Comparison of ENCODE assay signal across 9 cellular contexts in the genomic region with DNA sequence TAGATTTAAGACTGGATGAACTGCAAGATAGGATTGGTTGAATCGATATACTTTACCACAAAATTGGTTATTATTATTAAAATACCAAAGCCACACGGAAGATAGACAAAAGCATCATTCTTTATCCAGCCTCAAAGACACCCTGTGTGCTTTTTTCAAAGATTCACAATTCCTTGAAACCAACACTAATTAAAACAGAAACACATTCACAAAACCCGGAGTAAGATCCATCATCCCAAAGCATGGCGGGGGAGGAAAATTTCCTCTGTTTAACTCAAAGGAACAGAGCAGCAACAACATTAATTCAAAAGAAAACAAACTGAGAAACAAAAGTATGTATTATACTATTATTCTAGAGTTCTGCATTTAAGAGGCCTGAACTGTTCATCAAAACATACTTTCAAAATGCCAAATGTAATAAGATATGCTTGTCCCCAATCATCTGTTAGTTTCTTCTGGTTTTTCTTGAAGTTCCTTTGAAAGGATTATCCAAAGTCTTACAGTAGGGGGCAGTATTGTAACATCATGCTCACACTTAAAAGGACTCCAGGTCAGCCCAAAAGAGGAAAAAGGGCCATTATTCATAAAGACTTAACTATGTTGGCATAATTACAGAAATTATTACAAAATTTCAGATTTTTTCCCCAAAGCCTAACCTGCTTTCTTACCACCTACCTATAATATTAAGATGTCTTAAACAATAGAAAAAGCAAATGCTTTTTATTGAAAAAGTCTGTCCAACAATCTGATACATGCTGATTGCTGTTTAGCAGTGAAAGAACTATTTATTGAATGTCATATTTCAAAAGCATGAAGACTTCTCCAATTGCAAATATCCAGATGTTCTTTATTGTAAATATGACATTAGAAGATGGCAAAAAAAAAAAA.
DNase-seq lines count a peak whose midpoint lies in the region; ATAC-seq, FAIRE-seq and TF ChIP-seq lines count a peak whose summit lies in the region.
"Had no signal": no experiment of that assay in that cellular context is flagged by ENCODE, and none has a peak within 500 bp of the region (broad histone marks: within the 10 kb centered on the region; RNA-seq: fewer than 3 reads in every experiment).

No MANE protein-coding gene starts in this region.

- in situ Hi-C loops in IMR-90 (cut with MboI; ENCODE audit: low sequenced_read_pairs): loop anchor here (5.0 to 25.0 kb wide), 4 partner anchors 172 to 1040 kb away; no protein-coding TSS in a partner anchor

- TF ChIP-seq RAD21 in A549 (conservative IDR thresholded peaks at IDR 0.05 in 1 of 2, IDR thresholded peaks at IDR 0.05 in 1 of 2) (peak; percentile 74 to 80), IMR-90 (IDR thresholded peaks at IDR 0.05; ENCODE audit: low read length) (peak; percentile 85)

- H2BK5ac ChIP-seq in IMR-90 (ENCODE audit: low read depth, low read length, poor library complexity, severe bottlenecking): peak overlapping the region; percentile 71

- peak overlapping the region; percentile 29; the same call in 1 of the 2 replicates for H3K4ac ChIP-seq in IMR-90 (ENCODE audit: low read depth, low read length)

- FAIRE-seq in A549 (lab: Jason Lieb, UNC): no peak
- FAIRE-seq in colon (lab: Jason Lieb, UNC): peak; percentile 71

- H2BK120ac ChIP-seq in IMR-90 (ENCODE audit: low read depth, low read length): peak overlapping the region; percentile 59; the same call in 1 of the 2 replicates

- CTCF ChIA-PET in A549 (lab: Yijun Ruan, JAX): interaction anchor here (0.6 to 2.7 kb wide), 4 partner anchors 29 to 1036 kb away, joined by 3 to 20 read pairs (median 3); no protein-coding TSS in a partner anchor
- CTCF ChIA-PET in IMR-90 (lab: Yijun Ruan, JAX): interaction anchor here (0.6 to 0.7 kb wide), 6 partner anchors 63 to 714 kb away, joined by 3 to 9 read pairs (median 4); no protein-coding TSS in a partner anchor

- TF ChIP-seq POLR2A in A549 (IDR thresholded peaks at IDR 0.05; ENCODE audit: low read length) (no peak), IMR-90 (IDR thresholded peaks at IDR 0.05; ENCODE audit: low read depth, low read length) (no peak), right lobe of liver (IDR thresholded peaks at IDR 0.05) (no peak)

- no peaks in the 10 kb centered on the region for H3K9me3 ChIP-seq in A549
- H3K9me3 ChIP-seq in IMR-90 (ENCODE audit: control insufficient read depth, insufficient read depth, low read length): no peaks in the 10 kb centered on the region
- H3K9me3 ChIP-seq in right lobe of liver: no peaks in the 10 kb centered on the region

- no peak overlapping the region for H3K4me2 ChIP-seq in A549
- peak overlapping the region; percentile 62 for H3K4me2 ChIP-seq in IMR-90 (ENCODE audit: low read depth, low read length)

- H3K14ac ChIP-seq in IMR-90 (replicated peaks; ENCODE audit: low read depth, low read length): no peak overlapping the region

- 0 out of 2 replicates have a peak overlapping the region, but pooled peaks have one; percentile 19 for H2BK20ac ChIP-seq in IMR-90 (ENCODE audit: low read depth, low read length)

- no TSS peak for BruUV-seq in IMR-90 (replicated peaks; lab: Mats Ljungman, UMichigan)

- H2BK15ac ChIP-seq in IMR-90 (ENCODE audit: low read depth, low read length): no peak overlapping the region

- peak overlapping the region; percentile 69; the same call in 1 of the 2 replicates for H3K9ac ChIP-seq in IMR-90 (ENCODE audit: low read depth, low read length)

- no peak overlapping the region for H2AK5ac ChIP-seq in IMR-90 (ENCODE audit: low read depth, low read length)

- H3K4me3 ChIP-seq in A549 (no peak overlapping the region), IMR-90 (ENCODE audit: insufficient read depth, low read depth, low read length) (peak overlapping the region; percentile 22; the same call in 1 of the 2 replicates), right lobe of liver (no peak overlapping the region)

- intact Hi-C loops in IMR-90 (cut with micrococcal nuclease) (loop anchor here (1.0 to 10.0 kb wide), 13 partner anchors 181 to 1031 kb away; partner anchors contain the start of gene CHIC2), right lobe of liver (cut with DNase I) (no loop called here)

- peak; percentile 23 to 69 for DNase-seq in A549 (ENCODE audit: low read depth in 1 of 2, low spot score in 1 of 2)
- DNase-seq in IMR-90: peak; percentile 90
- peak; percentile 8 to 53 for DNase-seq in NOMO-1 (lab: John Stamatoyannopoulos, UW; ENCODE audit: unreplicated experiment in 2 of 2)
- DNase-seq in right lobe of liver: no peak

- POLR2A ChIA-PET in A549 (lab: Yijun Ruan, JAX): no interaction called here
- POLR2A ChIA-PET in IMR-90 (lab: Charles Lee; ENCODE audit: unreplicated experiment): no interaction called here

- no peak overlapping the region for H4K91ac ChIP-seq in IMR-90 (ENCODE audit: insufficient read depth, low read depth, low read length)

- dilution Hi-C loops in IMR-90 (cut with HindIII; ENCODE audit: low sequenced_read_pairs, unreplicated experiment): no loop called here

- TF ChIP-seq EP300 in A549 (IDR thresholded peaks at IDR 0.05): no peak

- 72% methylated on average over 4 of the region's 4 CpGs for WGBS in A549 (ENCODE audit: missing lambda C conversion rate)
- 40% methylated on average over 1 of the region's 4 CpGs; no CpG with 5 or more reads in 1 of the 2 experiments for WGBS in IMR-90 (ENCODE audit: extremely low coverage in 2 of 2, insufficient read length in 1 of 2), 2 experiments
- 53% methylated on average over 4 of the region's 4 CpGs for WGBS in right lobe of liver (ENCODE audit: insufficient coverage, low coverage, low lambda C conversion rate, missing lambda C conversion rate)

- H3K56ac ChIP-seq in IMR-90 (ENCODE audit: extremely low read depth, insufficient read depth, low read length): peak overlapping the region; percentile 37

- peaks cover 0 to 8% of the 10 kb centered on the region in 2 experiments; a peak in 2 of 4 replicates for H3K79me1 ChIP-seq in IMR-90 (ENCODE audit: low read depth in 1 of 2, low read length in 2 of 2)

- no peaks in the 10 kb centered on the region for H3K4me1 ChIP-seq in A549
- no peaks in the 10 kb centered on the region for H3K4me1 ChIP-seq in IMR-90 (ENCODE audit: control insufficient read depth, insufficient read depth, low read length)
- H3K4me1 ChIP-seq in right lobe of liver: no peaks in the 10 kb centered on the region

- H3K27ac ChIP-seq in A549: no peak overlapping the region
- peak overlapping the region; percentile 56; the same call in 1 of the 2 replicates for H3K27ac ChIP-seq in IMR-90 (ENCODE audit: insufficient read depth, low read length)
- H3K27ac ChIP-seq in right lobe of liver: no peak overlapping the region
- H3K27ac ChIP-seq: epithelial cell of prostate had no signal

- H3K36me3 ChIP-seq in IMR-90 (ENCODE audit: control insufficient read depth, insufficient read depth, low read length): no peaks in the 10 kb centered on the region
- no peaks in the 10 kb centered on the region for H3K36me3 ChIP-seq in right lobe of liver

- no peak overlapping the region for H2AFZ ChIP-seq in IMR-90 (replicated peaks; ENCODE audit: low read length, poor library complexity)

- H3K9me1 ChIP-seq in IMR-90 (ENCODE audit: insufficient read depth, low read length): no peaks in the 10 kb centered on the region

- no peak overlapping the region for H2AK9ac ChIP-seq in IMR-90 (replicated peaks; ENCODE audit: low read depth, low read length, poor library complexity)

- H3K27me3 ChIP-seq in IMR-90 (ENCODE audit: control insufficient read depth, insufficient read depth, low read length): no peaks in the 10 kb centered on the region
- no peaks in the 10 kb centered on the region for H3K27me3 ChIP-seq in right lobe of liver

- peak overlapping the region; percentile 55; the same call in 1 of the 2 replicates for H3K23ac ChIP-seq in IMR-90 (ENCODE audit: low read depth, low read length)

- H4K20me1 ChIP-seq in IMR-90 (ENCODE audit: insufficient read depth, low read length): no peaks in the 10 kb centered on the region

- ATAC-seq in A549 (peak in 1 of 2 experiments; percentile 71; a peak in 3 of 6 replicates), IMR-90 (ENCODE audit: low read depth) (peak; percentile 82), right lobe of liver (peak; percentile 75 to 84 (median 83)), GM21381 (IDR thresholded peaks at IDR 0.05; ENCODE audit: unreplicated experiment) (no peak), HG02763 (IDR thresholded peaks at IDR 0.05; ENCODE audit: unreplicated experiment) (no peak)

- H4K5ac ChIP-seq in IMR-90 (ENCODE audit: low read depth, low read length): no peak overlapping the region; the same call in 1 of the 2 replicates

- H4K8ac ChIP-seq in IMR-90 (ENCODE audit: low read depth in 2 of 2, low read length in 2 of 2): peak overlapping the region in 1 of 2 experiments; percentile 45; a peak in 2 of 4 replicates

- TF ChIP-seq CTCF in A549 (IDR thresholded peaks at IDR 0.05) (peak; percentile 68), GM12872 (IDR thresholded peaks at IDR 0.05; ENCODE audit: insufficient read depth, low read depth, low read length) (peak; percentile 56), IMR-90 (conservative IDR thresholded peaks at IDR 0.05; ENCODE audit: low read depth, low read length) (peak; percentile 80), right lobe of liver (IDR thresholded peaks at IDR 0.05) (peak; percentile 74 to 80 (median 76))

- H3K18ac ChIP-seq in IMR-90 (ENCODE audit: low read depth, low read length): peak overlapping the region; percentile 55

TF ChIP-seq in A549, 52 proteins besides CTCF, POLR2A, EP300 and RAD21:
- TF ChIP-seq MYC (IDR thresholded peaks at IDR 0.05; ENCODE audit: borderline replicate concordance, low read length): no peak
- peak; percentile 71 for TF ChIP-seq SMC3 (IDR thresholded peaks at IDR 0.05)

TF ChIP-seq in IMR-90, 13 proteins besides CTCF, POLR2A, EP300 and RAD21:
- no peak for TF ChIP-seq BHLHE40 (IDR thresholded peaks at IDR 0.05; ENCODE audit: low read depth, low read length)
- no peak for TF ChIP-seq RFX5 (IDR thresholded peaks at IDR 0.05; ENCODE audit: low read depth, low read length)
- TF ChIP-seq MAFK (IDR thresholded peaks at IDR 0.05; ENCODE audit: low read depth, low read length): no peak
- peak; percentile 76 for TF ChIP-seq SMC3 (IDR thresholded peaks at IDR 0.05; ENCODE audit: low read depth, low read length)
- TF ChIP-seq RCOR1 (IDR thresholded peaks at IDR 0.05; ENCODE audit: insufficient replicate concordance, low read length): no peak

Comparison
In these comparisons a context has a peak if more than half of its experiments do, and no peak if none do; other contexts are left out.
1. ATAC-seq: peak in IMR-90 (single experiment) and right lobe of liver (4 of 4); none in GM21381 (single experiment) and HG02763 (single experiment).
2. DNase-seq: peak in A549 (2 of 2), IMR-90 (single experiment) and NOMO-1 (2 of 2); none in right lobe of liver (0 of 3).
3. Peak in every context shown above with its lines, with median percentiles within 50 percentile points of each other: CTCF ChIP-seq.